In genomic region chr9:126698251-126698650, GRCh38 we compare ENCODE assay signal across 21 cellular contexts.
"Had no signal": no experiment of that assay in that cellular context is flagged by ENCODE, and none has a peak within 500 bp of the region (broad histone marks: within the 10 kb centered on the region; RNA-seq: fewer than 3 reads in every experiment).

No MANE protein-coding gene starts in this region.

- DNase-seq: activated CD4-positive, alpha-beta T cell treated with anti-CD3 and anti-CD28 coated beads for 36 hours; activated CD4-positive, alpha-beta T cell treated with anti-CD3 and anti-CD28 coated beads, Interleukin-2, amount 50 U/mL, for 4 hours; activated CD8-positive, alpha-beta memory T cell treated with anti-CD3 and anti-CD28 coated beads, Interleukin-2, amount 50 U/mL, for 48 hours; activated naive CD4-positive, alpha-beta T cell; activated naive CD8-positive, alpha-beta T cell treated with anti-CD3 and anti-CD28 coated beads, Interleukin-2, amount 10 ng/mL, durations not matched to agents 7 days and 5 days; activated T-cell treated with anti-CD3 and anti-CD28 coated beads, Interleukin-2, amount 50 U/mL, for 4 hours; amniotic stem cell; cerebellar nuclear complex; foreskin melanocyte; immature natural killer cell; left ventricle myocardium inferior; nucleus accumbens; retina; stimulated activated CD4-positive, alpha-beta T cell treated with anti-CD3 and anti-CD28 coated beads, Interleukin-4, amount 100 ng/mL, for 24 hours; stimulated activated naive CD8-positive, alpha-beta T cell treated with anti-CD3 and anti-CD28 coated beads, Interleukin-15, Interleukin-2, amounts not matched to agents 100 U/mL and 50 U/mL, for 24 hours; T-cell had no signal

- ATAC-seq: activated CD4-positive, alpha-beta T cell treated with anti-CD3 and anti-CD28 coated beads for 36 hours; activated T-cell treated with anti-CD3 and anti-CD28 coated beads, Interleukin-2, amount 50 U/mL, for 4 hours; stimulated activated naive CD8-positive, alpha-beta T cell treated with anti-CD3 and anti-CD28 coated beads, Interleukin-15, Interleukin-2, amounts not matched to agents 100 U/mL and 50 U/mL, for 24 hours; T-cell had no signal

- H3K4me3 ChIP-seq: left ventricle myocardium inferior had no signal

- H3K4me3 Mint-ChIP-seq: activated CD4-positive, alpha-beta T cell treated with anti-CD3 and anti-CD28 coated beads for 36 hours; activated naive CD8-positive, alpha-beta T cell treated with anti-CD3 and anti-CD28 coated beads, Interleukin-2, amount 10 ng/mL, durations not matched to agents 7 days and 5 days; activated T-cell treated with anti-CD3 and anti-CD28 coated beads, Interleukin-2, amount 50 U/mL, for 4 hours; immature natural killer cell; memory B cell; nephron; T-cell; T-helper 2 cell treated with Interferon-gamma antibody and Interleukin-4, amounts not matched to agents 5 μg/mL and 100 μg/mL, for 36 hours had no signal

- H3K36me3 Mint-ChIP-seq: activated naive CD8-positive, alpha-beta T cell treated with anti-CD3 and anti-CD28 coated beads, Interleukin-2, amount 10 ng/mL, durations not matched to agents 7 days and 5 days; immature natural killer cell; memory B cell; T-cell had no signal

- H3K4me1 ChIP-seq: left ventricle myocardium inferior had no signal

- H3K27ac Mint-ChIP-seq: activated CD4-positive, alpha-beta T cell treated with anti-CD3 and anti-CD28 coated beads for 36 hours; activated naive CD8-positive, alpha-beta T cell treated with anti-CD3 and anti-CD28 coated beads, Interleukin-2, amount 10 ng/mL, durations not matched to agents 7 days and 5 days; activated T-helper 2 cell treated with anti-CD3 and anti-CD28 coated beads, Interferon-gamma antibody, Interleukin-2, Interleukin-4, amounts not matched to agents 10 μg/mL and 5 μg/mL and 100 μg/mL, durations not matched to agents 14 hours and 24 hours and 36 hours; immature natural killer cell; memory B cell; nephron; T-cell; T-helper 2 cell treated with Interferon-gamma antibody and Interleukin-4, amounts not matched to agents 5 μg/mL and 100 μg/mL, for 36 hours had no signal

- H3K36me3 ChIP-seq: left ventricle myocardium inferior, WERI-Rb-1 had no signal

- H3K27ac ChIP-seq: left ventricle myocardium inferior, WERI-Rb-1 had no signal

- H3K4me1 Mint-ChIP-seq: activated CD4-positive, alpha-beta T cell treated with anti-CD3 and anti-CD28 coated beads for 36 hours; activated naive CD8-positive, alpha-beta T cell treated with anti-CD3 and anti-CD28 coated beads, Interleukin-2, amount 10 ng/mL, durations not matched to agents 7 days and 5 days; nephron; T-cell had no signal

- H3K9me3 ChIP-seq: left ventricle myocardium inferior had no signal

- H3K9me3 Mint-ChIP-seq: activated naive CD8-positive, alpha-beta T cell treated with anti-CD3 and anti-CD28 coated beads, Interleukin-2, amount 10 ng/mL, durations not matched to agents 7 days and 5 days; activated T-cell treated with anti-CD3 and anti-CD28 coated beads, Interleukin-2, amount 50 U/mL, for 4 hours; activated T-helper 2 cell treated with anti-CD3 and anti-CD28 coated beads, Interferon-gamma antibody, Interleukin-2, Interleukin-4, amounts not matched to agents 10 μg/mL and 5 μg/mL and 100 μg/mL, durations not matched to agents 14 hours and 24 hours and 36 hours; immature natural killer cell; memory B cell; nephron; T-cell; T-helper 2 cell treated with Interferon-gamma antibody and Interleukin-4, amounts not matched to agents 5 μg/mL and 100 μg/mL, for 36 hours had no signal
